In genomic region chr2:44778671-44779476, GRCh38 we compare ENCODE assay signal across 1 cellular context.
TF ChIP-seq lines count a peak whose summit lies in the region.

No MANE protein-coding gene starts in this region.

TF ChIP-seq in GM12878, 131 proteins besides CTCF, POLR2A, EP300 and RAD21 (continued from another document and continues in another):
- TF ChIP-seq ZNF592 (IDR thresholded peaks at IDR 0.05) (no peak), LARP7 (IDR thresholded peaks at IDR 0.05) (no peak), RELB (IDR thresholded peaks at IDR 0.05; ENCODE audit: low read depth) (peak; percentile 92), USF1 (IDR thresholded peaks at IDR 0.05; ENCODE audit: borderline replicate concordance, extremely low read length, insufficient read depth, low read depth, low read length) (no peak), BCLAF1 (IDR thresholded peaks at IDR 0.05) (no peak), FOXM1 (IDR thresholded peaks at IDR 0.05; ENCODE audit: low read depth, low read length) (no peak), RUNX3 (IDR thresholded peaks at IDR 0.05; ENCODE audit: low read length) (peak; percentile 37), RCOR1 (conservative IDR thresholded peaks at IDR 0.05; ENCODE audit: low read depth, low read length) (0 out of 2 replicates have a peak, but pooled peaks have one; percentile 67), IKZF2 (IDR thresholded peaks at IDR 0.05) (peak; percentile 89 to 95), ASH2L (IDR thresholded peaks at IDR 0.05; ENCODE audit: borderline replicate concordance, low read depth) (no peak), ZNF687 (IDR thresholded peaks at IDR 0.05) (0 out of 2 replicates have a peak, but pooled peaks have one; percentile 23), NFIC (IDR thresholded peaks at IDR 0.05; ENCODE audit: low read depth, low read length) (0 out of 2 replicates have a peak, but pooled peaks have one; percentile 37), NR2F1 (conservative IDR thresholded peaks at IDR 0.05) (peak; percentile 90), PBX3 (IDR thresholded peaks at IDR 0.05; ENCODE audit: insufficient replicate concordance, low read depth, low read length) (peak; percentile 41), SPI1 (IDR thresholded peaks at IDR 0.05; ENCODE audit: borderline replicate concordance, insufficient read depth, low read depth, low read length) (peak; percentile 99), ETV6 (conservative IDR thresholded peaks at IDR 0.05 in 1 of 2, IDR thresholded peaks at IDR 0.05 in 1 of 2; ENCODE audit: borderline replicate concordance in 1 of 2, low read depth in 1 of 2) (no peak), NRF1 (conservative IDR thresholded peaks at IDR 0.05; ENCODE audit: low read depth, low read length) (no peak), DPF2 (IDR thresholded peaks at IDR 0.05) (peak; percentile 86), SUZ12 (IDR thresholded peaks at IDR 0.05; ENCODE audit: unreplicated experiment) (no peak), BCL11A (IDR thresholded peaks at IDR 0.05; ENCODE audit: low read depth, low read length) (peak; percentile 68; the same call in 1 of the 2 replicates), ATF7 (IDR thresholded peaks at IDR 0.05; ENCODE audit: low read depth) (peak; percentile 64), IRF3 (IDR thresholded peaks at IDR 0.05) (peak; percentile 70; the same call in 1 of the 2 replicates), IKZF1 (conservative IDR thresholded peaks at IDR 0.05) (peak; percentile 85), CHD2 (IDR thresholded peaks at IDR 0.05; ENCODE audit: borderline replicate concordance, low read depth, low read length) (peak; percentile 59; the same call in 1 of the 2 replicates), CBX5 (IDR thresholded peaks at IDR 0.05; ENCODE audit: low read depth) (peak; percentile 75; the same call in 1 of the 2 replicates), FOS (IDR thresholded peaks at IDR 0.05; ENCODE audit: borderline replicate concordance, extremely low read depth, insufficient read length) (no peak), KAT2A (conservative IDR thresholded peaks at IDR 0.05; ENCODE audit: control insufficient read depth, low read depth, low read length) (no peak), MEF2A (IDR thresholded peaks at IDR 0.05; ENCODE audit: insufficient read depth, low read depth, low read length) (0 out of 2 replicates have a peak, but pooled peaks have one; percentile 4), ZBTB11 (CRISPR knock-in tag; IDR thresholded peaks at IDR 0.05) (no peak), POLR2AphosphoS2 (IDR thresholded peaks at IDR 0.05; ENCODE audit: low read depth, low read length) (no peak), CEBPZ (IDR thresholded peaks at IDR 0.05; ENCODE audit: low read depth, low read length) (no peak), NFYA (IDR thresholded peaks at IDR 0.05; ENCODE audit: borderline replicate concordance, low read depth, low read length) (no peak)
